ENCODE assay signal across 10 cellular contexts in the genomic region with DNA sequence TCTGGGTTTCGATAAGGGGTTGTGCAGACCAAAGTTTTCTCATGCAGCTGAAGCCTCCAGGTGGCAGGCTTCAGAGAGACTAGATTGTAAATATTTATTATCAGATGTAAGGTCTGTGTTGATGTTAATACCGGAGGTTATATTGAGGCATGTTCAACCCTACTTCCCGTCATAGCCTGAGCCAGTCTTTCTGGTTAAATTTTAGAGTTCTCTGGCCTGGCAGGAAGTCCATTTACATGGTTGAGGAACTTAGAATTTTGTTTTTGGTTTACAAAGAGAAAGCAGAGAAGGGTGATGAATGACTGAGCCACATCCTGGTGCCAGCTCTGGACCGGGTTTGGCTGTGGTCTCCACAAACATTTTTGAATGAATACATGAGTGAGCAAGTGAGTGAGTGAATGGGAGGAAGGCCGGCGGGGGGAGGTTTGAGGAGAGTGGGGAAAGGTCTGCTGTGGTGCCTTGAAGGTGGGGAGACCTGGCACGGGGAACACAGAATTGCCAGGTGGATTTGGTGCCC.
DNase-seq lines count a peak whose midpoint lies in the region; ATAC-seq, FAIRE-seq and TF ChIP-seq lines count a peak whose summit lies in the region.
"Had no signal": no experiment of that assay in that cellular context is flagged by ENCODE, and none has a peak within 500 bp of the region (broad histone marks: within the 10 kb centered on the region; RNA-seq: fewer than 3 reads in every experiment).

No MANE protein-coding gene starts in this region.

- TF ChIP-seq RAD21 in SK-N-SH (IDR thresholded peaks at IDR 0.05; ENCODE audit: low read length), result no peak

- H3K79me2 ChIP-seq in SK-N-SH (ENCODE audit: insufficient read depth), result no peaks in the 10 kb centered on the region
- H3K79me2 ChIP-seq in neural progenitor cell (ENCODE audit: low read depth), result no peaks in the 10 kb centered on the region
- H3K79me2 ChIP-seq: parathyroid adenoma had no signal

- peak overlapping the region; percentile 66 for H3K27ac Mint-ChIP-seq in stimulated activated naive CD8-positive, alpha-beta T cell treated with anti-CD3 and anti-CD28 coated beads, Interleukin-15, Interleukin-2, amounts not matched to agents 100 ng/mL and 50 ng/mL, for 24 hours
- H3K27ac Mint-ChIP-seq in neural progenitor cell, result no peak overlapping the region
- H3K27ac Mint-ChIP-seq in CD4-positive, alpha-beta T cell, result no peak overlapping the region

- H3K4me3 Mint-ChIP-seq in stimulated activated naive CD8-positive, alpha-beta T cell treated with anti-CD3 and anti-CD28 coated beads, Interleukin-15, Interleukin-2, amounts not matched to agents 100 ng/mL and 50 ng/mL, for 24 hours, result no peak overlapping the region
- no peak overlapping the region for H3K4me3 Mint-ChIP-seq in neural progenitor cell
- no peak overlapping the region for H3K4me3 Mint-ChIP-seq in CD4-positive, alpha-beta T cell

- H3K27ac ChIP-seq in SK-N-SH (ENCODE audit: low read depth in 2 of 2, low read length in 1 of 2) (no peak overlapping the region), neural progenitor cell (no peak overlapping the region)
- no peak overlapping the region for H3K27ac ChIP-seq in CD4-positive, alpha-beta T cell (ENCODE audit: low read depth, low read length)
- H3K27ac ChIP-seq: parathyroid adenoma had no signal

- TF ChIP-seq EP300 in SK-N-SH (IDR thresholded peaks at IDR 0.05; ENCODE audit: borderline replicate concordance in 1 of 2, low read depth in 1 of 2, low read length in 1 of 2), result no peak

- H3K9ac ChIP-seq in SK-N-SH (no peak overlapping the region), neural progenitor cell (no peak overlapping the region)
- H3K9ac ChIP-seq: parathyroid adenoma had no signal

- H3K9me3 ChIP-seq in SK-N-SH (no peaks in the 10 kb centered on the region), neural progenitor cell (ENCODE audit: low read depth) (no peaks in the 10 kb centered on the region)
- H3K9me3 ChIP-seq in CD4-positive, alpha-beta T cell (ENCODE audit: control insufficient read depth, low read length), result no peaks in the 10 kb centered on the region
- H3K9me3 ChIP-seq: HAP-1 had no signal

- no peak for FAIRE-seq in frontal cortex (lab: Jason Lieb, UNC)

- peak; percentile 24; the same call in 1 of the 2 replicates for TF ChIP-seq CTCF in SK-N-SH (IDR thresholded peaks at IDR 0.05)
- TF ChIP-seq CTCF in fibroblast of villous mesenchyme (IDR thresholded peaks at IDR 0.05; ENCODE audit: insufficient read depth, low read depth, low read length), result no peak
- no peak for TF ChIP-seq CTCF in neural progenitor cell (IDR thresholded peaks at IDR 0.05)
- no peak for TF ChIP-seq CTCF in CD4-positive, alpha-beta T cell (IDR thresholded peaks at IDR 0.05)

- H3K4me1 ChIP-seq in SK-N-SH (ENCODE audit: control insufficient read depth in 1 of 2, insufficient read depth in 2 of 2, low read depth in 1 of 2, low read length in 1 of 2), result peaks cover 2 to 4% of the 10 kb centered on the region in 2 experiments; a peak in 2 of 4 replicates
- no peaks in the 10 kb centered on the region for H3K4me1 ChIP-seq in neural progenitor cell
- H3K4me1 ChIP-seq: HAP-1, parathyroid adenoma had no signal

- H3K4me3 ChIP-seq in SK-N-SH (ENCODE audit: low read depth in 2 of 2, low read length in 1 of 2), result no peak overlapping the region
- H3K4me3 ChIP-seq in fibroblast of villous mesenchyme (ENCODE audit: low read depth, low read length), result no peak overlapping the region
- no peak overlapping the region for H3K4me3 ChIP-seq in neural progenitor cell
- H3K4me3 ChIP-seq: HAP-1 had no signal

- ATAC-seq in stimulated activated naive CD8-positive, alpha-beta T cell treated with anti-CD3 and anti-CD28 coated beads, Interleukin-15, Interleukin-2, amounts not matched to agents 100 U/mL and 50 U/mL, for 24 hours, result no peak
- ATAC-seq in CD4-positive, alpha-beta T cell (ENCODE audit: poor library complexity), result no peak

- peaks cover 14% of the 10 kb centered on the region for H3K4me1 Mint-ChIP-seq in stimulated activated naive CD8-positive, alpha-beta T cell treated with anti-CD3 and anti-CD28 coated beads, Interleukin-15, Interleukin-2, amounts not matched to agents 100 ng/mL and 50 ng/mL, for 24 hours (ENCODE audit: low read depth)
- H3K4me1 Mint-ChIP-seq in neural progenitor cell, result no peaks in the 10 kb centered on the region
- H3K4me1 Mint-ChIP-seq in CD4-positive, alpha-beta T cell (ENCODE audit: low read depth), result peaks cover 9% of the 10 kb centered on the region

- no peak for DNase-seq in stimulated activated naive CD8-positive, alpha-beta T cell treated with anti-CD3 and anti-CD28 coated beads, Interleukin-15, Interleukin-2, amounts not matched to agents 100 U/mL and 50 U/mL, for 24 hours
- DNase-seq in SK-N-SH (no peak), fibroblast of villous mesenchyme (ENCODE audit: low read depth) (peak; percentile 86), frontal cortex (ENCODE audit: low spot score in 2 of 2) (no peak), neural progenitor cell (ENCODE audit: low spot score) (no peak), EL (no peak)
- no peak for DNase-seq in CD4-positive, alpha-beta T cell

- H3K4me2 ChIP-seq in SK-N-SH, result no peak overlapping the region
- H3K4me2 ChIP-seq in neural progenitor cell, result no peak overlapping the region

- H3K36me3 ChIP-seq in SK-N-SH (replicated peaks in 1 of 2; ENCODE audit: control insufficient read depth in 1 of 2, insufficient read depth in 2 of 2, low read length in 1 of 2) (no peaks in the 10 kb centered on the region), neural progenitor cell (no peaks in the 10 kb centered on the region)
- H3K36me3 ChIP-seq: HAP-1 had no signal

- H3K9me3 Mint-ChIP-seq in stimulated activated naive CD8-positive, alpha-beta T cell treated with anti-CD3 and anti-CD28 coated beads, Interleukin-15, Interleukin-2, amounts not matched to agents 100 ng/mL and 50 ng/mL, for 24 hours, result no peaks in the 10 kb centered on the region
- H3K9me3 Mint-ChIP-seq in neural progenitor cell, result no peaks in the 10 kb centered on the region
- no peaks in the 10 kb centered on the region for H3K9me3 Mint-ChIP-seq in CD4-positive, alpha-beta T cell

- intact Hi-C loops in CD4-positive, alpha-beta T cell (cut with DNase I, micrococcal nuclease), result no loop called here

- no peaks in the 10 kb centered on the region for H3K27me3 Mint-ChIP-seq in stimulated activated naive CD8-positive, alpha-beta T cell treated with anti-CD3 and anti-CD28 coated beads, Interleukin-15, Interleukin-2, amounts not matched to agents 100 ng/mL and 50 ng/mL, for 24 hours
- H3K27me3 Mint-ChIP-seq in neural progenitor cell (ENCODE audit: insufficient read depth, low read depth), result peaks cover 3% of the 10 kb centered on the region
- H3K27me3 Mint-ChIP-seq in CD4-positive, alpha-beta T cell, result no peaks in the 10 kb centered on the region

- H3K27me3 ChIP-seq in SK-N-SH (ENCODE audit: insufficient read depth) (no peaks in the 10 kb centered on the region), neural progenitor cell (no peaks in the 10 kb centered on the region)
- H3K27me3 ChIP-seq in CD4-positive, alpha-beta T cell (ENCODE audit: control insufficient read depth, insufficient read depth, low read length), result no peaks in the 10 kb centered on the region

- POLR2A ChIA-PET in SK-N-SH (lab: Yijun Ruan, JAX), result no interaction called here
- POLR2A ChIA-PET in CD4-positive, alpha-beta T cell (lab: Charles Lee), result no interaction called here

- H4K20me1 ChIP-seq in SK-N-SH (ENCODE audit: insufficient read depth), result no peaks in the 10 kb centered on the region
- no peaks in the 10 kb centered on the region for H4K20me1 ChIP-seq in neural progenitor cell (ENCODE audit: low read depth)

- H3K9me2 ChIP-seq in SK-N-SH, result no peaks in the 10 kb centered on the region

- CTCF ChIA-PET in SK-N-SH (lab: Yijun Ruan, JAX), result no interaction called here
- CTCF ChIA-PET in CD4-positive, alpha-beta T cell (lab: Charles Lee), result no interaction called here

- H2AFZ ChIP-seq in SK-N-SH (ENCODE audit: low read depth), result no peak overlapping the region
- no peak overlapping the region for H2AFZ ChIP-seq in neural progenitor cell (replicated peaks)
- H2AFZ ChIP-seq: parathyroid adenoma had no signal

- no peaks in the 10 kb centered on the region for H3K36me3 Mint-ChIP-seq in stimulated activated naive CD8-positive, alpha-beta T cell treated with anti-CD3 and anti-CD28 coated beads, Interleukin-15, Interleukin-2, amounts not matched to agents 100 ng/mL and 50 ng/mL, for 24 hours (ENCODE audit: low read depth)
- no peaks in the 10 kb centered on the region for H3K36me3 Mint-ChIP-seq in neural progenitor cell
- H3K36me3 Mint-ChIP-seq in CD4-positive, alpha-beta T cell (ENCODE audit: low read depth), result no peaks in the 10 kb centered on the region

- 78% methylated on average over 7 of the region's 7 CpGs for WGBS in SK-N-SH (ENCODE audit: low lambda C conversion rate)

- no peaks in the 10 kb centered on the region for H3F3A ChIP-seq in SK-N-SH (replicated peaks; ENCODE audit: insufficient read depth)
- no peaks in the 10 kb centered on the region for H3F3A ChIP-seq in neural progenitor cell (ENCODE audit: low read depth)

TF ChIP-seq in SK-N-SH, 30 proteins besides CTCF, POLR2A, EP300 and RAD21 (continues in another document):
- TF ChIP-seq NRF1 (IDR thresholded peaks at IDR 0.05; ENCODE audit: low read depth, low read length), result no peak
- TF ChIP-seq POLR2AphosphoS5 (IDR thresholded peaks at IDR 0.05; ENCODE audit: low read depth, low read length), result no peak
- TF ChIP-seq, protein P1, sequence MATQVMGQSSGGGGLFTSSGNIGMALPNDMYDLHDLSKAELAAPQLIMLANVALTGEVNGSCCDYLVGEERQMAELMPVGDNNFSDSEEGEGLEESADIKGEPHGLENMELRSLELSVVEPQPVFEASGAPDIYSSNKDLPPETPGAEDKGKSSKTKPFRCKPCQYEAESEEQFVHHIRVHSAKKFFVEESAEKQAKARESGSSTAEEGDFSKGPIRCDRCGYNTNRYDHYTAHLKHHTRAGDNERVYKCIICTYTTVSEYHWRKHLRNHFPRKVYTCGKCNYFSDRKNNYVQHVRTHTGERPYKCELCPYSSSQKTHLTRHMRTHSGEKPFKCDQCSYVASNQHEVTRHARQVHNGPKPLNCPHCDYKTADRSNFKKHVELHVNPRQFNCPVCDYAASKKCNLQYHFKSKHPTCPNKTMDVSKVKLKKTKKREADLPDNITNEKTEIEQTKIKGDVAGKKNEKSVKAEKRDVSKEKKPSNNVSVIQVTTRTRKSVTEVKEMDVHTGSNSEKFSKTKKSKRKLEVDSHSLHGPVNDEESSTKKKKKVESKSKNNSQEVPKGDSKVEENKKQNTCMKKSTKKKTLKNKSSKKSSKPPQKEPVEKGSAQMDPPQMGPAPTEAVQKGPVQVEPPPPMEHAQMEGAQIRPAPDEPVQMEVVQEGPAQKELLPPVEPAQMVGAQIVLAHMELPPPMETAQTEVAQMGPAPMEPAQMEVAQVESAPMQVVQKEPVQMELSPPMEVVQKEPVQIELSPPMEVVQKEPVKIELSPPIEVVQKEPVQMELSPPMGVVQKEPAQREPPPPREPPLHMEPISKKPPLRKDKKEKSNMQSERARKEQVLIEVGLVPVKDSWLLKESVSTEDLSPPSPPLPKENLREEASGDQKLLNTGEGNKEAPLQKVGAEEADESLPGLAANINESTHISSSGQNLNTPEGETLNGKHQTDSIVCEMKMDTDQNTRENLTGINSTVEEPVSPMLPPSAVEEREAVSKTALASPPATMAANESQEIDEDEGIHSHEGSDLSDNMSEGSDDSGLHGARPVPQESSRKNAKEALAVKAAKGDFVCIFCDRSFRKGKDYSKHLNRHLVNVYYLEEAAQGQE (IDR thresholded peaks at IDR 0.05; ENCODE audit: low read depth, low read length), result no peak
